15 cellular contexts compared by ENCODE assay signal in the genomic region with DNA sequence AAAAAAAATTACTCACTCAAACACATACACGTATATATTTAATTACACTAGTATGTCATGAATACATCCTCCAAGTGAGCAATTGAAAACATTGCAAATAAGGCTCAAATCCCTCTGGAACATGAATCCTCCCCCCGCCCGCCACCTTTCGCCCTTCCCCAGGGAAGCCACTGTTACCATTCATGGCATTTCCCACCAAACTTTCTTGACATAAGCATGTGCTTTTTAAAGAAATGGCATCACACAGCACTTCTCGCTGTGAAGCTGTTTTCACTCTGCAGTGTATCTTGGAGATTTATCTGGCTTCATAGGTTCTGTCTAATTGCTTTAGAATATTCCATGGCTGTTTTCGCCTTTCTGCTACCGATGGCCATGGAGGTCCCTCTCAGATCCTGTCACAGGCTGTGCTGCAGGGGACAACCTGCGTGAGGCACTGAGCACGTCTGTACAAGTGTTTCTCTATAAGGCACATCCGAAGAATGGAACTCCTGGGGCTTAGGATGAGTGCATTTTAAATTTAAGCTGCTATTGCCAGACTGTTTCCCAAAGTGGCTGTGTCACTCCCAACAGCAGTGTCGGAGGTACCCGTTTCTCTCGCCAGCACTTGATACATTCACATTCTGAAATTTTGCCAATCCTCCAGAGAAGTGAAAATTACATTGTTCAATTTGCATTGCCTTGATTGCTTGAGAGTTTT. TPM values are rescaled to one million over a fixed set of nuclear protein-coding genes. Genes with fewer than 3 reads are reported as not detected.
"Had no signal": no experiment of that assay in that cellular context is flagged by ENCODE, and none has a peak within 500 bp of the region (broad histone marks: within the 10 kb centered on the region; RNA-seq: fewer than 3 reads in every experiment).

No MANE protein-coding gene starts in this region.

- H3K9me3 ChIP-seq: ovary, testis had no signal

- ATAC-seq: naive thymus-derived CD4-positive, alpha-beta T cell; right cardiac atrium; stimulated activated memory B cell treated with anti-CD40 and anti-IgM and Interleukin-4, amounts not matched to agents 10 μg/mL and 1 μg/mL and 100 μg/mL, for 72 hours had no signal

- H3K36me3 ChIP-seq: ovary, tibial nerve had no signal

- DNase-seq: effector CD8-positive, alpha-beta T cell; foreskin melanocyte; hypothalamus; kidney glomerular epithelial cell; mammary epithelial cell; naive thymus-derived CD4-positive, alpha-beta T cell; ovary; right cardiac atrium; stimulated activated CD4-positive, alpha-beta T cell treated with anti-CD3 and anti-CD28 coated beads, Interleukin-15, amount 100 ng/mL, for 24 hours; stimulated activated CD4-positive, alpha-beta T cell treated with anti-CD3 and anti-CD28 coated beads, Interleukin-1b, Interleukin-23, amount 100 ng/mL, for 48 hours; stimulated activated CD4-positive, alpha-beta T cell treated with anti-CD3 and anti-CD28 coated beads, Interleukin-4, amount 100 ng/mL, for 24 hours; testis had no signal

- H3K27me3 ChIP-seq: ovary, testis had no signal

- H3K4me3 ChIP-seq: coronary artery, ovary, testis, tibial nerve had no signal

- H3K27ac ChIP-seq: coronary artery, testis, tibial nerve had no signal

- H3K4me1 ChIP-seq: testis had no signal

RNA-seq across cellular contexts. Expression of gene PHACTR3, which starts 22.2 kb away (rescaled TPM):
- polyA plus RNA-seq: naive thymus-derived CD4-positive, alpha-beta T cell had no signal
